ENCODE assay signal across 1 cellular context in the genomic region with DNA sequence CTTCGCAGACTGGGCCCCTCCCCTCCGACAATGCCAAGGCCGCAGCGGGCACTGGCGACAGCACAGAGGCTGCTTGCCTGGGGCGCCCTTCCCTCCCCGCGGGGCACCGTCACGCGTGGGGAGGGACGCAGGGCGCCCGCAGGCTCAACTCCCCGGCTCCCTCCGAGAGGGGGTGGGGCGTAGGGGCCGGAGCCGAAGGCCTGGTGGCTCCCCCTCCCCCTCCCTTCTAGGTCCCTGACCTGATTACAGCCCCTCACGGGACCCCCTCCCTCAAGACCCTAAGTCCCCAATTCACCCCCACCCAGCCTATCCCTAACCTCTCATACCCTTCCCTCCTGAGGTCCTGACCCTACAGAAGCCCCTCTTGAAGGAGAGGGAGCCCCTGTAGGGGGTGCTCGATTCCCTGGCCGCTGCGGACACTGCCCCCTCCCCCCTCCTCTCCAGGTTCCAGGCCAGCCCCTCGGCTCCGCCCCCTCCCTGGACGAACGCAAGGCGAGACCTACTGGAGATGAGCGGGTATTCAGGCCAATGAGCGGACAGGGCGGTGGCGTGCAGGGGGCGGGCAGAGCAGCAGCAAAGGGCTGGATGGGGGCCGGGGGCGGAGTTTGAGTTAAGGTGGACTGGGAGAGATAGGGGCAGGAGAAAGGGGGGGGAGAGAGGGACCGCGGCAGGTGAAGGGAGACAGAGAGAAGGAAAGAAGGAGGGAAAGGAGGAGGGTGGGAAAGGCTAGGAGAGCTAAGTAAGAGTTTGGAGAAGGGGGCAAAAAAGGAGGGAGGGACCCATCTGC.
A peak's percentile ranks its signal among the peaks of the same experiment; 100 is the strongest.
TF ChIP-seq lines count a peak whose summit lies in the region.

No MANE protein-coding gene starts in this region.

TF ChIP-seq in GM12878, 131 proteins besides CTCF, POLR2A, EP300 and RAD21 (continued from another document):
- no peak for TF ChIP-seq JUNB (IDR thresholded peaks at IDR 0.05)
- TF ChIP-seq, protein P1, sequence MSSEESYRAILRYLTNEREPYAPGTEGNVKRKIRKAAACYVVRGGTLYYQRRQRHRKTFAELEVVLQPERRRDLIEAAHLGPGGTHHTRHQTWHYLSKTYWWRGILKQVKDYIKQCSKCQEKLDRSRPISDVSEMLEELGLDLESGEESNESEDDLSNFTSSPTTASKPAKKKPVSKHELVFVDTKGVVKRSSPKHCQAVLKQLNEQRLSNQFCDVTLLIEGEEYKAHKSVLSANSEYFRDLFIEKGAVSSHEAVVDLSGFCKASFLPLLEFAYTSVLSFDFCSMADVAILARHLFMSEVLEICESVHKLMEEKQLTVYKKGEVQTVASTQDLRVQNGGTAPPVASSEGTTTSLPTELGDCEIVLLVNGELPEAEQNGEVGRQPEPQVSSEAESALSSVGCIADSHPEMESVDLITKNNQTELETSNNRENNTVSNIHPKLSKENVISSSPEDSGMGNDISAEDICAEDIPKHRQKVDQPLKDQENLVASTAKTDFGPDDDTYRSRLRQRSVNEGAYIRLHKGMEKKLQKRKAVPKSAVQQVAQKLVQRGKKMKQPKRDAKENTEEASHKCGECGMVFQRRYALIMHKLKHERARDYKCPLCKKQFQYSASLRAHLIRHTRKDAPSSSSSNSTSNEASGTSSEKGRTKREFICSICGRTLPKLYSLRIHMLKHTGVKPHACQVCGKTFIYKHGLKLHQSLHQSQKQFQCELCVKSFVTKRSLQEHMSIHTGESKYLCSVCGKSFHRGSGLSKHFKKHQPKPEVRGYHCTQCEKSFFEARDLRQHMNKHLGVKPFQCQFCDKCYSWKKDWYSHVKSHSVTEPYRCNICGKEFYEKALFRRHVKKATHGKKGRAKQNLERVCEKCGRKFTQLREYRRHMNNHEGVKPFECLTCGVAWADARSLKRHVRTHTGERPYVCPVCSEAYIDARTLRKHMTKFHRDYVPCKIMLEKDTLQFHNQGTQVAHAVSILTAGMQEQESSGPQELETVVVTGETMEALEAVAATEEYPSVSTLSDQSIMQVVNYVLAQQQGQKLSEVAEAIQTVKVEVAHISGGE (CRISPR knock-in tag; IDR thresholded peaks at IDR 0.05): no peak
- no peak for TF ChIP-seq RELA (IDR thresholded peaks at IDR 0.05; ENCODE audit: borderline replicate concordance, partially characterized antibody)
- no peak for TF ChIP-seq NRF1 (conservative IDR thresholded peaks at IDR 0.05; ENCODE audit: low read depth, low read length)
- TF ChIP-seq, protein P2, sequence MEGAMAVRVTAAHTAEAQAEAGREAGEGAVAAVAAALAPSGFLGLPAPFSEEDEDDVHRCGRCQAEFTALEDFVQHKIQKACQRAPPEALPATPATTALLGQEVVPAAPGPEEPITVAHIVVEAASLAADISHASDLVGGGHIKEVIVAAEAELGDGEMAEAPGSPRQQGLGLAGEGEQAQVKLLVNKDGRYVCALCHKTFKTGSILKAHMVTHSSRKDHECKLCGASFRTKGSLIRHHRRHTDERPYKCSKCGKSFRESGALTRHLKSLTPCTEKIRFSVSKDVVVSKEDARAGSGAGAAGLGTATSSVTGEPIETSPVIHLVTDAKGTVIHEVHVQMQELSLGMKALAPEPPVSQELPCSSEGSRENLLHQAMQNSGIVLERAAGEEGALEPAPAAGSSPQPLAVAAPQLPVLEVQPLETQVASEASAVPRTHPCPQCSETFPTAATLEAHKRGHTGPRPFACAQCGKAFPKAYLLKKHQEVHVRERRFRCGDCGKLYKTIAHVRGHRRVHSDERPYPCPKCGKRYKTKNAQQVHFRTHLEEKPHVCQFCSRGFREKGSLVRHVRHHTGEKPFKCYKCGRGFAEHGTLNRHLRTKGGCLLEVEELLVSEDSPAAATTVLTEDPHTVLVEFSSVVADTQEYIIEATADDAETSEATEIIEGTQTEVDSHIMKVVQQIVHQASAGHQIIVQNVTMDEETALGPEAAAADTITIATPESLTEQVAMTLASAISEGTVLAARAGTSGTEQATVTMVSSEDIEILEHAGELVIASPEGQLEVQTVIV (IDR thresholded peaks at IDR 0.05; ENCODE audit: borderline replicate concordance, partially characterized antibody): peak; percentile 89
- peak; percentile 74 for TF ChIP-seq MEF2B (IDR thresholded peaks at IDR 0.05; ENCODE audit: partially characterized antibody, poor library complexity, severe bottlenecking)
- TF ChIP-seq IRF4 (IDR thresholded peaks at IDR 0.05; ENCODE audit: low read depth, low read length): no peak
- peak; percentile 60; the same call in 1 of the 2 replicates for TF ChIP-seq MTA2 (IDR thresholded peaks at IDR 0.05; ENCODE audit: low read depth)
- TF ChIP-seq GATAD2B (conservative IDR thresholded peaks at IDR 0.05; ENCODE audit: low read depth): peak; percentile 98
- TF ChIP-seq MYB (IDR thresholded peaks at IDR 0.05; ENCODE audit: borderline replicate concordance, low read depth, low read length): no peak
- TF ChIP-seq, protein P3, sequence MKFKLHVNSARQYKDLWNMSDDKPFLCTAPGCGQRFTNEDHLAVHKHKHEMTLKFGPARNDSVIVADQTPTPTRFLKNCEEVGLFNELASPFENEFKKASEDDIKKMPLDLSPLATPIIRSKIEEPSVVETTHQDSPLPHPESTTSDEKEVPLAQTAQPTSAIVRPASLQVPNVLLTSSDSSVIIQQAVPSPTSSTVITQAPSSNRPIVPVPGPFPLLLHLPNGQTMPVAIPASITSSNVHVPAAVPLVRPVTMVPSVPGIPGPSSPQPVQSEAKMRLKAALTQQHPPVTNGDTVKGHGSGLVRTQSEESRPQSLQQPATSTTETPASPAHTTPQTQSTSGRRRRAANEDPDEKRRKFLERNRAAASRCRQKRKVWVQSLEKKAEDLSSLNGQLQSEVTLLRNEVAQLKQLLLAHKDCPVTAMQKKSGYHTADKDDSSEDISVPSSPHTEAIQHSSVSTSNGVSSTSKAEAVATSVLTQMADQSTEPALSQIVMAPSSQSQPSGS (IDR thresholded peaks at IDR 0.05; ENCODE audit: low read length): no peak
- TF ChIP-seq ETV6 (conservative IDR thresholded peaks at IDR 0.05 in 1 of 2, IDR thresholded peaks at IDR 0.05 in 1 of 2; ENCODE audit: borderline replicate concordance in 1 of 2, low read depth in 1 of 2): no peak
- TF ChIP-seq CHD1 (IDR thresholded peaks at IDR 0.05; ENCODE audit: low read depth, low read length): no peak
- TF ChIP-seq, protein P4, sequence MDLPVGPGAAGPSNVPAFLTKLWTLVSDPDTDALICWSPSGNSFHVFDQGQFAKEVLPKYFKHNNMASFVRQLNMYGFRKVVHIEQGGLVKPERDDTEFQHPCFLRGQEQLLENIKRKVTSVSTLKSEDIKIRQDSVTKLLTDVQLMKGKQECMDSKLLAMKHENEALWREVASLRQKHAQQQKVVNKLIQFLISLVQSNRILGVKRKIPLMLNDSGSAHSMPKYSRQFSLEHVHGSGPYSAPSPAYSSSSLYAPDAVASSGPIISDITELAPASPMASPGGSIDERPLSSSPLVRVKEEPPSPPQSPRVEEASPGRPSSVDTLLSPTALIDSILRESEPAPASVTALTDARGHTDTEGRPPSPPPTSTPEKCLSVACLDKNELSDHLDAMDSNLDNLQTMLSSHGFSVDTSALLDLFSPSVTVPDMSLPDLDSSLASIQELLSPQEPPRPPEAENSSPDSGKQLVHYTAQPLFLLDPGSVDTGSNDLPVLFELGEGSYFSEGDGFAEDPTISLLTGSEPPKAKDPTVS (IDR thresholded peaks at IDR 0.05; ENCODE audit: low read depth, low read length): no peak
- TF ChIP-seq, protein P5, sequence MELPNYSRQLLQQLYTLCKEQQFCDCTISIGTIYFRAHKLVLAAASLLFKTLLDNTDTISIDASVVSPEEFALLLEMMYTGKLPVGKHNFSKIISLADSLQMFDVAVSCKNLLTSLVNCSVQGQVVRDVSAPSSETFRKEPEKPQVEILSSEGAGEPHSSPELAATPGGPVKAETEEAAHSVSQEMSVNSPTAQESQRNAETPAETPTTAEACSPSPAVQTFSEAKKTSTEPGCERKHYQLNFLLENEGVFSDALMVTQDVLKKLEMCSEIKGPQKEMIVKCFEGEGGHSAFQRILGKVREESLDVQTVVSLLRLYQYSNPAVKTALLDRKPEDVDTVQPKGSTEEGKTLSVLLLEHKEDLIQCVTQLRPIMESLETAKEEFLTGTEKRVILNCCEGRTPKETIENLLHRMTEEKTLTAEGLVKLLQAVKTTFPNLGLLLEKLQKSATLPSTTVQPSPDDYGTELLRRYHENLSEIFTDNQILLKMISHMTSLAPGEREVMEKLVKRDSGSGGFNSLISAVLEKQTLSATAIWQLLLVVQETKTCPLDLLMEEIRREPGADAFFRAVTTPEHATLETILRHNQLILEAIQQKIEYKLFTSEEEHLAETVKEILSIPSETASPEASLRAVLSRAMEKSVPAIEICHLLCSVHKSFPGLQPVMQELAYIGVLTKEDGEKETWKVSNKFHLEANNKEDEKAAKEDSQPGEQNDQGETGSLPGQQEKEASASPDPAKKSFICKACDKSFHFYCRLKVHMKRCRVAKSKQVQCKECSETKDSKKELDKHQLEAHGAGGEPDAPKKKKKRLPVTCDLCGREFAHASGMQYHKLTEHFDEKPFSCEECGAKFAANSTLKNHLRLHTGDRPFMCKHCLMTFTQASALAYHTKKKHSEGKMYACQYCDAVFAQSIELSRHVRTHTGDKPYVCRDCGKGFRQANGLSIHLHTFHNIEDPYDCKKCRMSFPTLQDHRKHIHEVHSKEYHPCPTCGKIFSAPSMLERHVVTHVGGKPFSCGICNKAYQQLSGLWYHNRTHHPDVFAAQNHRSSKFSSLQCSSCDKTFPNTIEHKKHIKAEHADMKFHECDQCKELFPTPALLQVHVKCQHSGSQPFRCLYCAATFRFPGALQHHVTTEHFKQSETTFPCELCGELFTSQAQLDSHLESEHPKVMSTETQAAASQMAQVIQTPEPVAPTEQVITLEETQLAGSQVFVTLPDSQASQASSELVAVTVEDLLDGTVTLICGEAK (IDR thresholded peaks at IDR 0.05; ENCODE audit: borderline replicate concordance): no peak; the same call in 1 of the 2 replicates
